Comparison of ENCODE assay signal across 10 cellular contexts in genomic region chr3:42101048-42101447, GRCh38. TPM values are rescaled to one million over a fixed set of nuclear protein-coding genes. Genes with fewer than 3 reads are reported as not detected.
A peak's percentile ranks its signal among the peaks of the same experiment; 100 is the strongest.
DNase-seq lines count a peak whose midpoint lies in the region; ATAC-seq and TF ChIP-seq lines count a peak whose summit lies in the region.
"Had no signal": no experiment of that assay in that cellular context is flagged by ENCODE, and none has a peak within 500 bp of the region (broad histone marks: within the 10 kb centered on the region; RNA-seq: fewer than 3 reads in every experiment).

No MANE protein-coding gene starts in this region.

- H3K4me3 Mint-ChIP-seq in chondrocyte (ENCODE audit: unreplicated experiment), result no peak overlapping the region
- no peak overlapping the region for H3K4me3 Mint-ChIP-seq in activated CD4-positive, alpha-beta memory T cell treated with anti-CD3 and anti-CD28 coated beads, Interleukin-2, amount 10 ng/mL, durations not matched to agents 7 days and 5 days

- POLR2A ChIA-PET in activated CD4-positive, alpha-beta memory T cell treated with anti-CD3 and anti-CD28 coated beads, Interleukin-2, amount 10 ng/mL, durations not matched to agents 7 days and 5 days (lab: Charles Lee), result no interaction called here

- H3K4me1 ChIP-seq in left lung, result peaks cover 15 to 63% of the 10 kb centered on the region in 2 donors

- ATAC-seq in left lung, result peak; percentile 74

- DNase-seq in HS-5 (ENCODE audit: low read depth) (peak; percentile 54), chondrocyte (ENCODE audit: low spot score) (no peak), left lung (peak in 1 of 2 donors; percentile 55), stromal cell of bone marrow (ENCODE audit: low read depth) (peak; percentile 81), putamen (ENCODE audit: low spot score) (no peak), NCI-H1048 (lab: John Stamatoyannopoulos, UW) (no peak)
- DNase-seq in central memory CD4-positive, alpha-beta T cell, result no peak
- DNase-seq in activated CD4-positive, alpha-beta memory T cell treated with anti-CD3 and anti-CD28 coated beads, Interleukin-2, amount 10 ng/mL, durations not matched to agents 7 days and 5 days, result no peak
- DNase-seq: NCI-H2081, retina had no signal

- no peaks in the 10 kb centered on the region for H3K27me3 Mint-ChIP-seq in chondrocyte (ENCODE audit: low read depth)
- H3K27me3 Mint-ChIP-seq in activated CD4-positive, alpha-beta memory T cell treated with anti-CD3 and anti-CD28 coated beads, Interleukin-2, amount 10 ng/mL, durations not matched to agents 7 days and 5 days, result no peaks in the 10 kb centered on the region

- H3K27me3 ChIP-seq in left lung, result no peaks in the 10 kb centered on the region

- no peaks in the 10 kb centered on the region for H3K9me3 ChIP-seq in left lung

- intact Hi-C loops in left lung (cut with DNase I), result no loop called here

- CTCF ChIA-PET in activated CD4-positive, alpha-beta memory T cell treated with anti-CD3 and anti-CD28 coated beads, Interleukin-2, amount 10 ng/mL, durations not matched to agents 7 days and 5 days (lab: Charles Lee), result interaction anchor here (0.6 to 3.2 kb wide), 10 partner anchors 15 to 884 kb away, joined by 3 to 27 read pairs (median 6); no protein-coding TSS in a partner anchor

- peak overlapping the region; percentile 53 to 60 for H3K27ac ChIP-seq in left lung

- H3K4me3 ChIP-seq in left lung, result no peak overlapping the region

- TF ChIP-seq CTCF in chondrocyte (IDR thresholded peaks at IDR 0.05) (no peak), left lung (IDR thresholded peaks at IDR 0.05) (no peak)

- H3K27ac Mint-ChIP-seq in chondrocyte (ENCODE audit: unreplicated experiment), result peak overlapping the region; percentile 90
- no peak overlapping the region for H3K27ac Mint-ChIP-seq in activated CD4-positive, alpha-beta memory T cell treated with anti-CD3 and anti-CD28 coated beads, Interleukin-2, amount 10 ng/mL, durations not matched to agents 7 days and 5 days

- H3K36me3 ChIP-seq in left lung, result peaks cover 0 to 10% of the 10 kb centered on the region in 2 donors

- H3K36me3 Mint-ChIP-seq in chondrocyte (ENCODE audit: low read depth), result peaks cover 5% of the 10 kb centered on the region
- peaks cover 10% of the 10 kb centered on the region for H3K36me3 Mint-ChIP-seq in activated CD4-positive, alpha-beta memory T cell treated with anti-CD3 and anti-CD28 coated beads, Interleukin-2, amount 10 ng/mL, durations not matched to agents 7 days and 5 days (ENCODE audit: low read depth)

- peaks cover 62% of the 10 kb centered on the region for H3K4me1 Mint-ChIP-seq in chondrocyte (ENCODE audit: low read depth)
- no peaks in the 10 kb centered on the region for H3K4me1 Mint-ChIP-seq in activated CD4-positive, alpha-beta memory T cell treated with anti-CD3 and anti-CD28 coated beads, Interleukin-2, amount 10 ng/mL, durations not matched to agents 7 days and 5 days

- peaks cover 6% of the 10 kb centered on the region for H3K9me3 Mint-ChIP-seq in chondrocyte (ENCODE audit: low read depth)
- H3K9me3 Mint-ChIP-seq in activated CD4-positive, alpha-beta memory T cell treated with anti-CD3 and anti-CD28 coated beads, Interleukin-2, amount 10 ng/mL, durations not matched to agents 7 days and 5 days, result no peaks in the 10 kb centered on the region

RNA-seq across cellular contexts. Expression of gene TRAK1, which starts 9.9 kb away (rescaled TPM):
- total RNA-seq in chondrocyte (38.1 to 53.7 TPM (median 51.2 TPM) in 3 replicates), left lung (10 to 100 TPM; 40.9 to 50.3 TPM)
- 10 to 100 TPM; 23.7 to 25.9 TPM for total RNA-seq in activated CD4-positive, alpha-beta memory T cell treated with anti-CD3 and anti-CD28 coated beads, Interleukin-2, amount 10 ng/mL, durations not matched to agents 7 days and 5 days

Comparison
In these comparisons a context has a peak if more than half of its experiments do, and no peak if none do; other contexts are left out.
1. DNase-seq: peak in HS-5 (single experiment) and stromal cell of bone marrow (single experiment); none in chondrocyte (single experiment), putamen (single experiment), central memory CD4-positive, alpha-beta T cell (single experiment), activated CD4-positive, alpha-beta memory T cell treated with anti-CD3 and anti-CD28 coated beads, Interleukin-2, amount 10 ng/mL, durations not matched to agents 7 days and 5 days (single experiment) and NCI-H1048 (single experiment).